ENCODE assay signal across 8 cellular contexts in the genomic region with DNA sequence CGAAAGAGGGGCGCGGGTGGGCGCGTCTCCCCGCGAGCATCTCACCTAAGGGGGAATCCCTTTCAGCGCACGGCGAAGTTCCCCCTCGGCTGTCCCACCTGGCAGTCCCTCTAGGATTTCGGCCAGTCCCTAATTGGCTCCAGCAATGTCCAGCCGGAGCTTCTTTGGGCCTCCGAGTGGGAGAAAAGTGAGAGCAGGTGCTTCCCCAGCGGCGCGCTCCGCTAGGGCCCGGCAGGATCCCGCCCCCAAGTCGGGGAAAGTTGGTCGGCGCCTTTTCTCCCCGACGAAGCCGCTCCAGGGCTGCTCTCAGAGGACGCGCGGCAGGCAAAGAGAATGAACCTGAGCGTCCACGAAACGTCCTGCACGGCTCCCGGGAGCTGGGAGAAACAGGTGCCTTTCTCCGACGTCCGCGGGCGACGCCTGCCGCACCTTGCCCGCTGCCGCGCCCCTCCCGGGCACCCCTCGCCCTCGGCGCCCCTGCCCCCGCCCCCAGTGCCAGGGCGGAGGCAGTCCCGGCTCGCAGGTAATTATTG. TPM values are rescaled to one million over a fixed set of nuclear protein-coding genes. Genes with fewer than 3 reads are reported as not detected.
DNase-seq lines count a peak whose midpoint lies in the region; ATAC-seq and TF ChIP-seq lines count a peak whose summit lies in the region.

No MANE protein-coding gene starts in this region.

- TF ChIP-seq CTCF in GM20000 (IDR thresholded peaks at IDR 0.05; ENCODE audit: extremely low read depth, missing control alignments) (no peak), tibial nerve (IDR thresholded peaks at IDR 0.05) (no peak)

- H3K36me3 Mint-ChIP-seq in CD4-positive, alpha-beta memory T cell: no peaks in the 10 kb centered on the region
- H3K36me3 Mint-ChIP-seq in activated T-helper 17 cell treated with anti-CD3 and anti-CD28 coated beads, Interleukin-2, amount 50 U/mL, for 72 hours (ENCODE audit: low read depth): no peaks in the 10 kb centered on the region

- no peak for ATAC-seq in activated T-helper 17 cell treated with anti-CD3 and anti-CD28 coated beads, Interleukin-2, amount 50 U/mL, for 72 hours (replicated peaks)
- ATAC-seq in HG03442 (IDR thresholded peaks at IDR 0.05; ENCODE audit: unreplicated experiment) (no peak), GM19463 (IDR thresholded peaks at IDR 0.05; ENCODE audit: unreplicated experiment) (no peak)

- WGBS in tibial nerve, 2 donors: 24 to 35% methylated on average over 27 to 34 of the region's 52 CpGs

- peak overlapping the region in 6 of 8 donors; percentile 9 to 73 (median 60) for H3K4me3 Mint-ChIP-seq in CD4-positive, alpha-beta memory T cell
- peak overlapping the region; percentile 57 for H3K4me3 Mint-ChIP-seq in activated T-helper 17 cell treated with anti-CD3 and anti-CD28 coated beads, Interleukin-2, amount 50 U/mL, for 72 hours

- peaks cover 2 to 14% (median 9%) of the 10 kb centered on the region in 4 donors for H3K4me1 Mint-ChIP-seq in CD4-positive, alpha-beta memory T cell
- peaks cover 5% of the 10 kb centered on the region for H3K4me1 Mint-ChIP-seq in activated T-helper 17 cell treated with anti-CD3 and anti-CD28 coated beads, Interleukin-2, amount 50 U/mL, for 72 hours

- no peaks in the 10 kb centered on the region for H3K36me3 ChIP-seq in CD4-positive, alpha-beta memory T cell (ENCODE audit: insufficient read depth, low read length)
- no peaks in the 10 kb centered on the region for H3K36me3 ChIP-seq in tibial nerve

- no peak overlapping the region for H3K27ac ChIP-seq in CD4-positive, alpha-beta memory T cell (ENCODE audit: low read depth, low read length)
- H3K27ac ChIP-seq in tibial nerve: peak overlapping the region; percentile 35 to 85 (median 56)

- peak in 1 of 5 donors; percentile 36 for DNase-seq in CD4-positive, alpha-beta memory T cell
- DNase-seq in GM20000 (ENCODE audit: low spot score) (peak; percentile 50), left kidney (ENCODE audit: low read depth, low spot score) (peak; percentile 73), tibial nerve (ENCODE audit: low spot score in 2 of 2) (no peak), HuH-7.5 (ENCODE audit: low spot score) (no peak)

- peaks cover 59 to 62% of the 10 kb centered on the region in 2 donors for H3K27me3 Mint-ChIP-seq in CD4-positive, alpha-beta memory T cell
- peaks cover 66% of the 10 kb centered on the region for H3K27me3 Mint-ChIP-seq in activated T-helper 17 cell treated with anti-CD3 and anti-CD28 coated beads, Interleukin-2, amount 50 U/mL, for 72 hours

- H3K9me3 Mint-ChIP-seq in CD4-positive, alpha-beta memory T cell: peaks cover 0 to 2% (median 0%) of the 10 kb centered on the region in 8 donors
- H3K9me3 Mint-ChIP-seq in activated T-helper 17 cell treated with anti-CD3 and anti-CD28 coated beads, Interleukin-2, amount 50 U/mL, for 72 hours: no peaks in the 10 kb centered on the region

- TF ChIP-seq POLR2A in tibial nerve (IDR thresholded peaks at IDR 0.05): no peak

- H3K9me3 ChIP-seq in CD4-positive, alpha-beta memory T cell (ENCODE audit: control insufficient read depth in 1 of 2, low read length in 2 of 2): no peaks in the 10 kb centered on the region
- no peaks in the 10 kb centered on the region for H3K9me3 ChIP-seq in tibial nerve

- no peak overlapping the region for H3K27ac Mint-ChIP-seq in CD4-positive, alpha-beta memory T cell
- no peak overlapping the region for H3K27ac Mint-ChIP-seq in activated T-helper 17 cell treated with anti-CD3 and anti-CD28 coated beads, Interleukin-2, amount 50 U/mL, for 72 hours

- CTCF ChIA-PET in CD4-positive, alpha-beta memory T cell (lab: Charles Lee; ENCODE audit: partially characterized antibody): no interaction called here

- intact Hi-C loops in CD4-positive, alpha-beta memory T cell (cut with micrococcal nuclease): no loop called here

- TF ChIP-seq EP300 in tibial nerve (IDR thresholded peaks at IDR 0.05): no peak

- H3K27me3 ChIP-seq in CD4-positive, alpha-beta memory T cell (ENCODE audit: insufficient read depth, low read length): peaks cover 16% of the 10 kb centered on the region
- H3K27me3 ChIP-seq in tibial nerve: no peaks in the 10 kb centered on the region

- no peak overlapping the region for H3K4me3 ChIP-seq in CD4-positive, alpha-beta memory T cell (ENCODE audit: low read length in 2 of 2)
- H3K4me3 ChIP-seq in tibial nerve: peak overlapping the region; percentile 26 to 61 (median 40)

- H3K4me1 ChIP-seq in CD4-positive, alpha-beta memory T cell (ENCODE audit: insufficient read depth, low read length): peaks cover 6% of the 10 kb centered on the region
- peaks cover 0 to 23% (median 1%) of the 10 kb centered on the region in 4 donors for H3K4me1 ChIP-seq in tibial nerve

- POLR2A ChIA-PET in CD4-positive, alpha-beta memory T cell (lab: Charles Lee; ENCODE audit: partially characterized antibody): no interaction called here

RNA-seq across cellular contexts. Expression of a gene that starts 0.4 kb away (rescaled TPM):
- under 1 TPM in 1 of 2 experiments, not detected in 1; 0.17 TPM for total RNA-seq in CD4-positive, alpha-beta memory T cell
- not detected for polyA plus RNA-seq in CD4-positive, alpha-beta memory T cell
- total RNA-seq in activated T-helper 17 cell treated with anti-CD3 and anti-CD28 coated beads, Interleukin-2, amount 50 U/mL, for 72 hours: under 1 TPM in 1 of 2 donors, not detected in 1; 0.08 TPM
- 1 to 10 TPM; 5.1 to 7.3 (median 6.9) TPM for total RNA-seq in tibial nerve

Comparison
In these comparisons a context has a peak if more than half of its experiments do, and no peak if none do; other contexts are left out.
1. DNase-seq: peak in GM20000 (single experiment) and left kidney (single experiment); none in tibial nerve (0 of 2) and HuH-7.5 (single experiment).
2. H3K4me3 ChIP-seq: peak in tibial nerve (4 of 4); none in CD4-positive, alpha-beta memory T cell (0 of 2).
3. RNA of a gene that starts 0.4 kb away (total RNA-seq): 5.1 to 7.3 TPM in tibial nerve; 0.17 TPM in CD4-positive, alpha-beta memory T cell and 0.08 TPM in activated T-helper 17 cell treated with anti-CD3 and anti-CD28 coated beads, Interleukin-2, amount 50 U/mL, for 72 hours; every median in the first group is over 4 times any median in the second.